Comparison of ENCODE assay signal across 13 cellular contexts in the genomic region with DNA sequence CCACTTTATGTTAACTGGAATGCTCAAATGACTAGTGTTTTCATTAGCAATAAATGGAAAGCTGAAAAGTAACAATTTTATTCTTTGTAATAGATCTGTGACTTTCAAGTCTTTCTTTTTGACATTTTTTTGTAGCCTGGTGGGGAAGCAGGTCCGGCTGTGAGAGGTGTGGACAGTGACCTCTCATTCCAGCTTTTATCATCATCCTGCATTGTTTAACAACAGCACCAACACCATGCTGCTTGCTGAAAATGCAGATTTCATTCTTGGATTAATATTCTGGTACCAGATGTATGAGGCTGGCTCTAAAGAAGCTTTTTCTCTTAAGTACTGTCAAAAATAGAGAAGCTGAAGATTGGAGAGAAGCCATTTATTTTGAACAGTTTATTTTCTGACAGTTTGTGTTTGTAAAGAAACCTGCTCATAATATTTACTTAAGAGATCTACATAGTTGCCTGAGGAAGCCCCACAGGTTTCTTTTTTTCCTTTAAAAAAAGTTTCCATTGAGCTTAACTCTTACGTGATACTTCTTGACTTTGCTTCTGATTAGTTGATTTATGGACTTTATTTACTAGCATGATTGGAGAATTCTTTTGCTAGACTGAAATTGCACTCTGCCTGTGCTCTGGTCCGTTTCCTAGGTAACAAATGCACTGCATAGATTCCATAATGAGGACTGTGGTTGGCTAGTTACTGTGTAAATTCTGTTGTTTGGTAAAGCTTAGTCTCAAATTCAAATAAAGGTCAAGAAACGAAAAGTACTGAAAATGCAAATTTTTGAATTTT. TPM values are rescaled to one million over a fixed set of nuclear protein-coding genes. Genes with fewer than 3 reads are reported as not detected.
DNase-seq lines count a peak whose midpoint lies in the region; ATAC-seq and TF ChIP-seq lines count a peak whose summit lies in the region.
"Had no signal": no experiment of that assay in that cellular context is flagged by ENCODE, and none has a peak within 500 bp of the region (broad histone marks: within the 10 kb centered on the region; RNA-seq: fewer than 3 reads in every experiment).

No MANE protein-coding gene starts in this region.

- H3K4me3 ChIP-seq in OCI-LY1 (ENCODE audit: low read depth, low read length, poor library complexity, severe bottlenecking) = peak overlapping the region; percentile 26
- H3K4me3 ChIP-seq in gastroesophageal sphincter = no peak overlapping the region
- H3K4me3 ChIP-seq: colonic mucosa had no signal

- H3F3A ChIP-seq in OCI-LY1 (ENCODE audit: insufficient read depth, low read length) = no peaks in the 10 kb centered on the region

- H3K79me2 ChIP-seq in OCI-LY1 (ENCODE audit: insufficient read depth, low read length) = peaks cover 78% of the 10 kb centered on the region

- peak overlapping the region; percentile 90 for H3K4me2 ChIP-seq in OCI-LY1 (ENCODE audit: low read length)

- no peak for TF ChIP-seq POLR2A in gastroesophageal sphincter (IDR thresholded peaks at IDR 0.05)

- H3K4me1 ChIP-seq in OCI-LY1 (ENCODE audit: insufficient read depth, low read length, severe bottlenecking) = peaks cover 53% of the 10 kb centered on the region
- peaks cover 0 to 25% (median 0%) of the 10 kb centered on the region in 3 donors for H3K4me1 ChIP-seq in gastroesophageal sphincter
- H3K4me1 ChIP-seq: colonic mucosa had no signal

- TF ChIP-seq CTCF in OCI-LY1 (IDR thresholded peaks at IDR 0.05; ENCODE audit: low read length) (no peak), gastroesophageal sphincter (IDR thresholded peaks at IDR 0.05) (no peak)

- peaks cover 30% of the 10 kb centered on the region for H3K36me3 ChIP-seq in OCI-LY1 (ENCODE audit: insufficient read depth, low read length)
- peaks cover 0 to 16% of the 10 kb centered on the region in 2 donors for H3K36me3 ChIP-seq in gastroesophageal sphincter
- H3K36me3 ChIP-seq: colonic mucosa had no signal

- DNase-seq in NCI-H2081 (lab: John Stamatoyannopoulos, UW) = peak; percentile 4 to 41
- no peak for DNase-seq in NCI-H2081 treated with DMSO at 0.1 percent for 48 hours (lab: John Stamatoyannopoulos, UW)
- DNase-seq in globus pallidus (ENCODE audit: low spot score) = peak; percentile 39
- peak; percentile 71 for DNase-seq in superior temporal gyrus (ENCODE audit: extremely low spot score)
- no peak for DNase-seq in NOMO-1 (lab: John Stamatoyannopoulos, UW; ENCODE audit: unreplicated experiment in 2 of 2)
- no peak for DNase-seq in cerebellum (ENCODE audit: low spot score)
- DNase-seq: activated CD4-positive, alpha-beta T cell treated with anti-CD3 and anti-CD28 coated beads for 36 hours; colonic mucosa; GOT3; NCI-H1092 had no signal

- no peak overlapping the region for H2AFZ ChIP-seq in OCI-LY1 (ENCODE audit: low read length)

- peak overlapping the region; percentile 89; the same call in 1 of the 2 replicates for H3K9ac ChIP-seq in OCI-LY1 (ENCODE audit: low read length)

- H3K27me3 ChIP-seq in OCI-LY1 (ENCODE audit: insufficient read depth, low read length) (no peaks in the 10 kb centered on the region), gastroesophageal sphincter (no peaks in the 10 kb centered on the region)
- H3K27me3 ChIP-seq: colonic mucosa had no signal

- TF ChIP-seq EP300 in gastroesophageal sphincter (IDR thresholded peaks at IDR 0.05) = no peak

- H3K9me2 ChIP-seq in OCI-LY1 (ENCODE audit: low read depth, low read length) = no peaks in the 10 kb centered on the region

- H3K9me3 ChIP-seq in OCI-LY1 (ENCODE audit: low read length) = peaks cover 6% of the 10 kb centered on the region; the same call in 1 of the 2 replicates
- H3K9me3 ChIP-seq in gastroesophageal sphincter = peaks cover 0 to 23% (median 0%) of the 10 kb centered on the region in 3 donors
- H3K9me3 ChIP-seq: colonic mucosa had no signal

- no peak for ATAC-seq in gastroesophageal sphincter
- ATAC-seq: activated CD4-positive, alpha-beta T cell treated with anti-CD3 and anti-CD28 coated beads for 36 hours had no signal

- 80 to 85% methylated on average over 3 to 4 of the region's 4 CpGs for WGBS in gastroesophageal sphincter (ENCODE audit: low coverage in 1 of 2), 2 donors

- H3K27ac ChIP-seq in OCI-LY1 (ENCODE audit: low read depth, low read length, poor library complexity, severe bottlenecking) (peak overlapping the region; percentile 35), gastroesophageal sphincter (no peak overlapping the region)
- H3K27ac ChIP-seq: colonic mucosa, RWPE1 had no signal

- H4K20me1 ChIP-seq in OCI-LY1 (ENCODE audit: insufficient read depth, low read length) = no peaks in the 10 kb centered on the region

RNA-seq across cellular contexts. Expression of a gene that starts 3.4 kb away (rescaled TPM):
- 1 to 10 TPM; 3.5 to 8.4 (median 3.9) TPM for total RNA-seq in gastroesophageal sphincter
- total RNA-seq in cerebellum = 31.9 TPM

Comparison
In these comparisons a context has a peak if more than half of its experiments do, and no peak if none do; other contexts are left out.
1. DNase-seq: peak in NCI-H2081 (2 of 2), globus pallidus (single experiment) and superior temporal gyrus (single experiment); none in NCI-H2081 treated with DMSO at 0.1 percent for 48 hours (single experiment), NOMO-1 (0 of 2) and cerebellum (single experiment).